In genomic region chr20:63335060-63335459, GRCh38 we compare ENCODE assay signal across 14 cellular contexts. TPM values are rescaled to one million over a fixed set of nuclear protein-coding genes. Genes with fewer than 3 reads are reported as not detected.
DNase-seq lines count a peak whose midpoint lies in the region; ATAC-seq, FAIRE-seq and TF ChIP-seq lines count a peak whose summit lies in the region.
"Not testable (repeated sequence)": the region's sequence is repeated elsewhere in the genome, so short reads cannot be mapped to it uniquely, and the experiment has no call there.
"Had no signal": no experiment of that assay in that cellular context is flagged by ENCODE, and none has a peak within 500 bp of the region (broad histone marks: within the 10 kb centered on the region; RNA-seq: fewer than 3 reads in every experiment).

No MANE protein-coding gene starts in this region.

- not testable (repeated sequence) for TF ChIP-seq RAD21 in IMR-90 (IDR thresholded peaks at IDR 0.05; ENCODE audit: low read length); GM12878 (IDR thresholded peaks at IDR 0.05; ENCODE audit: insufficient read depth, low read depth, low read length); H1 (IDR thresholded peaks at IDR 0.05 in 1 of 2, conservative IDR thresholded peaks at IDR 0.05 in 1 of 2; ENCODE audit: low read depth in 2 of 2, low read length in 2 of 2)

- not testable (repeated sequence) for H3K79me1 ChIP-seq in IMR-90 (ENCODE audit: low read depth in 1 of 2, low read length in 2 of 2); H1 (ENCODE audit: low read depth, low read length); neuronal stem cell (ENCODE audit: low read depth, low read length)

- H3K23me2 ChIP-seq in H1 (ENCODE audit: low read depth, low read length), result not testable (repeated sequence)

- not testable (repeated sequence) for TF ChIP-seq POLR2A in IMR-90 (IDR thresholded peaks at IDR 0.05; ENCODE audit: low read depth, low read length); GM12878 (IDR thresholded peaks at IDR 0.05; ENCODE audit: low read depth, low read length); H1 (IDR thresholded peaks at IDR 0.05; ENCODE audit: control extremely low read depth in 1 of 2, low read depth in 2 of 2, low read length in 2 of 2); testis (IDR thresholded peaks at IDR 0.05)

- not testable (repeated sequence) for H3K4ac ChIP-seq in IMR-90 (ENCODE audit: low read depth, low read length); H1 (replicated peaks; ENCODE audit: insufficient read length, low read depth, low read length); neuronal stem cell (ENCODE audit: low read length)

- FAIRE-seq in GM12878 (lab: Jason Lieb, UNC); H1 (lab: Jason Lieb, UNC): not testable (repeated sequence)

- H4K91ac ChIP-seq in IMR-90 (ENCODE audit: insufficient read depth, low read depth, low read length); H1 (replicated peaks; ENCODE audit: insufficient read length, low read length); neuronal stem cell (ENCODE audit: low read depth, low read length, poor library complexity): not testable (repeated sequence)

- SMC1A ChIA-PET in GM12878 (lab: Charles Lee; ENCODE audit: uncharacterized antibody, unreplicated experiment), result not testable (repeated sequence)

- not testable (repeated sequence) for H3K4me3 ChIP-seq in HEK293 (ENCODE audit: low read depth, low read length); IMR-90 (ENCODE audit: insufficient read depth, low read depth, low read length); GM12878; H1 (ENCODE audit: extremely low read depth in 1 of 4, insufficient read depth in 2 of 4, low read depth in 3 of 4, low read length in 4 of 4); neuronal stem cell (ENCODE audit: low read length in 2 of 2); testis

- not testable (repeated sequence) for H3K9me3 ChIP-seq in HEK293 (ENCODE audit: control insufficient read depth, insufficient read depth, low read depth, low read length); IMR-90 (ENCODE audit: control insufficient read depth, insufficient read depth, low read length); GM12878 (replicated peaks; ENCODE audit: control insufficient read depth, insufficient read depth, low read length); neuronal stem cell (replicated peaks in 1 of 2; ENCODE audit: control insufficient read depth in 2 of 2, insufficient read depth in 1 of 2, low read depth in 1 of 2, low read length in 2 of 2); testis
- peaks cover 10 to 20% of the 10 kb centered on the region in 2 experiments for H3K9me3 ChIP-seq in H1 (ENCODE audit: insufficient read depth in 2 of 2, low read depth in 1 of 2, low read length in 1 of 2)

- POLR2A ChIA-PET in HEK293 (lab: Yijun Ruan, JAX); IMR-90 (lab: Charles Lee; ENCODE audit: unreplicated experiment); GM12878 (lab: Charles Lee); H1 (lab: Charles Lee; ENCODE audit: partially characterized antibody): not testable (repeated sequence)

- H2BK120ac ChIP-seq in IMR-90 (ENCODE audit: low read depth, low read length); H1 (replicated peaks; ENCODE audit: low read depth, low read length); neuronal stem cell (ENCODE audit: low read depth, low read length): not testable (repeated sequence)

- RAD21 ChIA-PET in GM12878 (lab: Charles Lee; ENCODE audit: unreplicated experiment), result not testable (repeated sequence)

- H3K18ac ChIP-seq in IMR-90 (ENCODE audit: low read depth, low read length); H1 (ENCODE audit: extremely low read depth, low read length); neuronal stem cell (ENCODE audit: low read length): not testable (repeated sequence)

- H3K27ac ChIP-seq in HEK293 (ENCODE audit: extremely low read depth, low read depth, low read length); IMR-90 (ENCODE audit: insufficient read depth, low read length); GM12878 (ENCODE audit: control insufficient read depth, insufficient read depth); H1 (ENCODE audit: low read depth, low read length); neuronal stem cell (replicated peaks; ENCODE audit: low read length): not testable (repeated sequence)
- H3K27ac ChIP-seq in testis, result peak overlapping the region; percentile 5 to 24

- not testable (repeated sequence) for H2AK9ac ChIP-seq in IMR-90 (replicated peaks; ENCODE audit: low read depth, low read length, poor library complexity)

- H2BK20ac ChIP-seq in IMR-90 (ENCODE audit: low read depth, low read length); H1 (ENCODE audit: low read length): not testable (repeated sequence)

- dilution Hi-C loops in IMR-90 (cut with HindIII; ENCODE audit: low sequenced_read_pairs, unreplicated experiment), result not testable (repeated sequence)

- TF ChIP-seq CTCF in HEK293 (tag by site-specific recombination; IDR thresholded peaks at IDR 0.05); IMR-90 (conservative IDR thresholded peaks at IDR 0.05; ENCODE audit: low read depth, low read length); GM12878 (IDR thresholded peaks at IDR 0.05 in 2 of 3, conservative IDR thresholded peaks at IDR 0.05 in 1 of 3; ENCODE audit: control insufficient read depth in 2 of 3, extremely low read depth in 1 of 3, insufficient read depth in 1 of 3, low read depth in 3 of 3, low read length in 3 of 3); H1 (IDR thresholded peaks at IDR 0.05; ENCODE audit: control extremely low read depth in 1 of 3, insufficient read depth in 1 of 3, low read depth in 1 of 3, low read length in 3 of 3); testis (IDR thresholded peaks at IDR 0.05): not testable (repeated sequence)

- CTCF ChIA-PET in HEK293 (lab: Yijun Ruan, JAX); IMR-90 (lab: Yijun Ruan, JAX); GM12878 (lab: Yijun Ruan, JAX): not testable (repeated sequence)
- CTCF ChIA-PET in H1 (lab: Charles Lee; ENCODE audit: partially characterized antibody), result interaction anchor here (0.8 to 2.0 kb wide), 8 partner anchors 12 to 149 kb away, joined by 3 to 8 read pairs (median 3); no protein-coding TSS in a partner anchor

- H2AFZ ChIP-seq in IMR-90 (replicated peaks; ENCODE audit: low read length, poor library complexity) (peak overlapping the region; percentile 32), neuronal stem cell (ENCODE audit: low read length) (peak overlapping the region; percentile 51)
- not testable (repeated sequence) for H2AFZ ChIP-seq in GM12878 (ENCODE audit: control insufficient read depth, low read depth, low read length); H1 (ENCODE audit: low read length)

- H3K23ac ChIP-seq in IMR-90 (ENCODE audit: low read depth, low read length); H1 (ENCODE audit: insufficient read length): not testable (repeated sequence)
- peak overlapping the region; percentile 29 for H3K23ac ChIP-seq in neuronal stem cell (ENCODE audit: low read depth, low read length, poor library complexity)

- H2BK5ac ChIP-seq in IMR-90 (ENCODE audit: low read depth, low read length, poor library complexity, severe bottlenecking); H1 (ENCODE audit: low read depth, low read length); neuronal stem cell (ENCODE audit: low read length): not testable (repeated sequence)

- H3K9ac ChIP-seq in IMR-90 (ENCODE audit: low read depth, low read length); GM12878 (ENCODE audit: control insufficient read depth, insufficient read depth, low read length); H1 (replicated peaks in 1 of 4; ENCODE audit: extremely low read depth in 1 of 4, low read depth in 3 of 4, low read length in 3 of 4); neuronal stem cell (ENCODE audit: low read depth, low read length, poor library complexity): not testable (repeated sequence)

- H3K14ac ChIP-seq in IMR-90 (replicated peaks; ENCODE audit: low read depth, low read length); H1 (ENCODE audit: insufficient read length); neuronal stem cell (ENCODE audit: low read length): not testable (repeated sequence)

- 65% methylated on average over 3 of the region's 9 CpGs; no CpG with 5 or more reads in 1 of the 2 experiments for WGBS in IMR-90 (ENCODE audit: extremely low coverage in 2 of 2, insufficient read length in 1 of 2), 2 experiments
- WGBS in GM12878 (ENCODE audit: insufficient coverage, insufficient replicate concordance, low lambda C conversion rate, missing lambda C conversion rate), result 43% methylated on average over 9 of the region's 9 CpGs
- 87% methylated on average over 9 of the region's 9 CpGs; no CpG with 5 or more reads in 1 of the 2 experiments for WGBS in H1 (ENCODE audit: extremely low coverage in 1 of 2, insufficient coverage in 1 of 2, insufficient read length in 1 of 2, insufficient replicate concordance in 2 of 2, low coverage in 1 of 2, low lambda C conversion rate in 2 of 2, missing lambda C conversion rate in 1 of 2), 2 experiments
- WGBS in neuronal stem cell (ENCODE audit: extremely low coverage in 2 of 2, insufficient read length in 2 of 2, insufficient replicate concordance in 1 of 2), 2 donors, result no CpG with 5 or more reads among the region's 9 CpGs
- WGBS in testis, 2 donors, result 73 to 83% methylated on average over 6 to 9 of the region's 9 CpGs

- H3K4me1 ChIP-seq in HEK293 (ENCODE audit: control insufficient read depth, insufficient read depth, low read length); IMR-90 (ENCODE audit: control insufficient read depth, insufficient read depth, low read length); GM12878 (ENCODE audit: control insufficient read depth, insufficient read depth, low read length); H1 (replicated peaks in 1 of 4; ENCODE audit: control insufficient read depth in 3 of 4, insufficient read depth in 4 of 4, low read length in 3 of 4); neuronal stem cell (ENCODE audit: control insufficient read depth in 2 of 2, insufficient read depth in 1 of 2, low read depth in 1 of 2, low read length in 2 of 2); testis: not testable (repeated sequence)

- not testable (repeated sequence) for H3K56ac ChIP-seq in IMR-90 (ENCODE audit: extremely low read depth, insufficient read depth, low read length); H1 (replicated peaks; ENCODE audit: insufficient read length, low read depth, low read length)

- BruUV-seq in IMR-90 (replicated peaks; lab: Mats Ljungman, UMichigan); GM12878 (replicated peaks; lab: Mats Ljungman, UMichigan): not testable (repeated sequence)

- not testable (repeated sequence) for H4K20me1 ChIP-seq in IMR-90 (ENCODE audit: insufficient read depth, low read length); GM12878 (ENCODE audit: control insufficient read depth, insufficient read depth); H1 (replicated peaks in 1 of 2; ENCODE audit: control insufficient read depth in 1 of 2, insufficient read depth in 2 of 2, low read length in 2 of 2)

- H2BK12ac ChIP-seq in H1 (ENCODE audit: low read depth, low read length); neuronal stem cell (ENCODE audit: low read length): not testable (repeated sequence)

- not testable (repeated sequence) for H3K36me3 ChIP-seq in HEK293 (ENCODE audit: control insufficient read depth in 2 of 2, insufficient read depth in 1 of 2, low read length in 2 of 2); IMR-90 (ENCODE audit: control insufficient read depth, insufficient read depth, low read length); GM12878 (ENCODE audit: control insufficient read depth in 2 of 2, insufficient read depth in 2 of 2, low read length in 1 of 2); H1 (ENCODE audit: control insufficient read depth in 2 of 4, insufficient read depth in 4 of 4, low read length in 3 of 4); neuronal stem cell (replicated peaks in 1 of 2; ENCODE audit: control insufficient read depth in 2 of 2, insufficient read depth in 2 of 2, low read length in 2 of 2); testis (ENCODE audit: low read depth, missing control alignments)

- H4K5ac ChIP-seq in IMR-90 (ENCODE audit: low read depth, low read length); H1 (ENCODE audit: insufficient read length, low read depth, low read length): not testable (repeated sequence)

- H3K4me2 ChIP-seq in IMR-90 (ENCODE audit: low read depth, low read length); GM12878 (ENCODE audit: control insufficient read depth, insufficient read depth); H1 (ENCODE audit: insufficient read depth in 1 of 2, low read depth in 2 of 2, low read length in 2 of 2); neuronal stem cell (ENCODE audit: insufficient read depth, low read length, poor library complexity, severe bottlenecking): not testable (repeated sequence)

- not testable (repeated sequence) for H3K79me2 ChIP-seq in GM12878 (ENCODE audit: control insufficient read depth, insufficient read depth, low read length); H1 (ENCODE audit: control insufficient read depth in 1 of 2, insufficient read depth in 2 of 2, low read length in 2 of 2)

- not testable (repeated sequence) for H3K9me1 ChIP-seq in IMR-90 (ENCODE audit: insufficient read depth, low read length)

- in situ Hi-C loops in IMR-90 (cut with MboI; ENCODE audit: low sequenced_read_pairs); GM12878 (cut with MboI): not testable (repeated sequence)

- not testable (repeated sequence) for H4K8ac ChIP-seq in IMR-90 (ENCODE audit: low read depth in 2 of 2, low read length in 2 of 2); neuronal stem cell (ENCODE audit: low read depth, low read length)
- H4K8ac ChIP-seq in H1 (ENCODE audit: extremely low read depth, insufficient read depth, low read length), result peak overlapping the region; percentile 57; the same call in 1 of the 2 replicates

- intact Hi-C loops in IMR-90 (cut with micrococcal nuclease); GM12878 (cut with micrococcal nuclease; ENCODE audit: unreplicated experiment); testis (cut with DNase I; ENCODE audit: low total_unique reads): not testable (repeated sequence)

- DNase-seq in IMR-90; GM12878 (ENCODE audit: low read depth, low spot score); H1 (ENCODE audit: low read depth in 1 of 2, low spot score in 2 of 2); neuronal stem cell (ENCODE audit: low spot score): not testable (repeated sequence)
- peak; percentile 49 for DNase-seq in NCI-H146 (lab: John Stamatoyannopoulos, UW)
- peak; percentile 51 for DNase-seq in testis

- not testable (repeated sequence) for TF ChIP-seq EP300 in GM12878 (IDR thresholded peaks at IDR 0.05; ENCODE audit: borderline replicate concordance in 1 of 2, control insufficient read depth in 1 of 2, low read depth in 2 of 2, low read length in 2 of 2); H1 (IDR thresholded peaks at IDR 0.05; ENCODE audit: borderline replicate concordance in 1 of 2, low read depth in 2 of 2, low read length in 2 of 2)

- not testable (repeated sequence) for ATAC-seq in IMR-90 (ENCODE audit: low read depth); GM12878

- peaks cover 16% of the 10 kb centered on the region for H3K27me3 ChIP-seq in IMR-90 (ENCODE audit: control insufficient read depth, insufficient read depth, low read length)
- H3K27me3 ChIP-seq in GM12878 (replicated peaks in 1 of 2; ENCODE audit: control insufficient read depth in 2 of 2, insufficient read depth in 2 of 2, low read length in 1 of 2); H1 (replicated peaks in 1 of 4; ENCODE audit: control insufficient read depth in 3 of 4, extremely low read depth in 1 of 4, insufficient read depth in 3 of 4, low read length in 3 of 4); neuronal stem cell (ENCODE audit: control insufficient read depth in 3 of 3, insufficient read depth in 3 of 3, low read depth in 1 of 3, low read length in 3 of 3); testis: not testable (repeated sequence)

- not testable (repeated sequence) for H2BK15ac ChIP-seq in IMR-90 (ENCODE audit: low read depth, low read length); H1 (ENCODE audit: low read length); neuronal stem cell (ENCODE audit: low read length)

- H2AK5ac ChIP-seq in IMR-90 (ENCODE audit: low read depth, low read length); neuronal stem cell (ENCODE audit: low read depth, low read length): not testable (repeated sequence)
- H2AK5ac ChIP-seq in H1 (ENCODE audit: low read depth, low read length), result 0 out of 2 replicates have a peak overlapping the region, but pooled peaks have one; percentile 53

RNA-seq across cellular contexts. Expression of gene CHRNA4, which starts 26.1 kb away (rescaled TPM):
- total RNA-seq in IMR-90 (2012; rRNA removed) (not detected in 2 replicates), GM12878 (2014; rRNA removed) (0.06 TPM in 1 of 2 replicates, not detected in the other), GM12878 (2014; rRNA removed; fragmentation: Illumina TruSeq; extraction: Trizol) (not detected in 2 replicates), GM12878 (2021) (0.21 and 0.41 TPM in 2 replicates), testis (1 to 10 TPM; 7.4 to 8.3 TPM)
- polyA plus RNA-seq in IMR-90 (2012; rRNA removed) (not detected in 2 replicates), GM12878 (2011; rRNA removed) (not detected in 2 replicates), GM12878 (2014; fragmentation: Illumina TruSeq; extraction: Trizol) (0.04 TPM in 1 of 2 replicates, not detected in the other), GM12878 (2014; fragmentation: Nextera tagmentation; extraction: Ambion mirVana) (not detected), GM12878 (2014; rRNA removed) (0.04 and 0.06 TPM in 2 replicates), GM12878 (2016; fragmentation: Nextera tagmentation; extraction: Ambion mirVana) (under 1 TPM in 1 of 2 experiments, not detected in 1; 0.13 TPM), H1 (2011; rRNA removed) (4.3 and 5.0 TPM in 2 replicates), testis (ENCODE audit: insufficient read depth, low read depth, low replicate concordance) (3.3 TPM)
- not detected in 2 replicates for polyA plus RNA-seq in IMR-90 (2012; cell fraction: cytosol; rRNA removed)
- polyA plus RNA-seq in IMR-90 (2012; cell fraction: nucleus; rRNA removed; ENCODE audit: low replicate concordance), result not detected in 2 replicates
- total RNA-seq in GM12878 (2013; cell fraction: nucleolus; rRNA removed), result not detected in 2 replicates
- polyA plus RNA-seq in GM12878 (2011; ENCODE audit: low read depth), result not detected
- polyA plus RNA-seq in GM12878 (2011; cell fraction: cytosol; rRNA removed), result not detected in 2 replicates
- not detected in 2 replicates for polyA plus RNA-seq in GM12878 (2011; cell fraction: nucleus; rRNA removed)
- polyA plus RNA-seq in GM12878 (2012), result 0.16 and 0.38 TPM in 2 replicates
- polyA minus RNA-seq in GM12878 (2011; rRNA and poly(A)+ RNA removed), result 2.6 TPM in 1 of 2 replicates, not detected in the other
- polyA minus RNA-seq in GM12878 (2011; cell fraction: cytosol; rRNA and poly(A)+ RNA removed), result not detected in 2 replicates
- not detected in 2 replicates for polyA minus RNA-seq in GM12878 (2011; cell fraction: nucleus; rRNA and poly(A)+ RNA removed)
- 2.7 and 5.7 TPM in 2 replicates for total RNA-seq in H1 (2021; fragmentation: NEBNext Ultra II Directional; extraction: Animal tissue kit (Norgen Biotek cat#: 25700))
- polyA plus RNA-seq in H1 (2011; cell fraction: cytosol; rRNA removed), result 1.8 TPM
- 4.9 TPM for polyA plus RNA-seq in H1 (2011; cell fraction: nucleus; rRNA removed)
- 2.0 to 4.0 TPM (median 2.5 TPM) in 4 replicates for polyA plus RNA-seq in H1 (2012, experiment 1 of 2)
- polyA plus RNA-seq in H1 (2012, experiment 2 of 2), result 1.6 TPM
- 4.1 TPM for polyA plus RNA-seq in H1 (2013, experiment 1 of 2)
- 3.8 TPM for polyA plus RNA-seq in H1 (2013, experiment 2 of 2)
- 5.6 and 11.1 TPM in 2 replicates for polyA minus RNA-seq in H1 (2011; rRNA and poly(A)+ RNA removed)
- polyA minus RNA-seq in H1 (2011; cell fraction: cytosol; rRNA and poly(A)+ RNA removed), result 8.4 TPM
- 4.4 TPM for polyA minus RNA-seq in H1 (2011; cell fraction: nucleus; rRNA and poly(A)+ RNA removed)
- 0.29 TPM for polyA plus RNA-seq in neuronal stem cell (2013, experiment 1 of 2)
- polyA plus RNA-seq in neuronal stem cell (2013, experiment 2 of 2), result 0.19 TPM
- total RNA-seq: Calu3; CD4-positive, alpha-beta memory T cell; Daoy had no signal
- polyA plus RNA-seq: BJ; CD4-positive, alpha-beta memory T cell had no signal

RNA-seq across cellular contexts. Expression of gene COL20A1, which starts 42.1 kb away (rescaled TPM):
- total RNA-seq in IMR-90 (2012; rRNA removed) (not detected in 2 replicates), GM12878 (2014; rRNA removed) (not detected in 2 replicates), GM12878 (2014; rRNA removed; fragmentation: Illumina TruSeq; extraction: Trizol) (not detected in 2 replicates), GM12878 (2021) (not detected in 2 replicates), testis (10 to 100 TPM; 14.4 to 17.1 TPM)
- polyA plus RNA-seq in IMR-90 (2012; rRNA removed) (not detected in 2 replicates), GM12878 (2011; rRNA removed) (not detected in 2 replicates), GM12878 (2014; fragmentation: Illumina TruSeq; extraction: Trizol) (not detected in 2 replicates), GM12878 (2014; fragmentation: Nextera tagmentation; extraction: Ambion mirVana) (not detected), GM12878 (2014; rRNA removed) (not detected in 2 replicates), GM12878 (2016; fragmentation: Nextera tagmentation; extraction: Ambion mirVana) (not detected), H1 (2011; rRNA removed) (0.21 and 0.61 TPM in 2 replicates), testis (ENCODE audit: insufficient read depth, low read depth, low replicate concordance) (17.2 TPM)
- not detected in 2 replicates for polyA plus RNA-seq in IMR-90 (2012; cell fraction: cytosol; rRNA removed)
- polyA plus RNA-seq in IMR-90 (2012; cell fraction: nucleus; rRNA removed; ENCODE audit: low replicate concordance), result 0.07 and 0.10 TPM in 2 replicates
- total RNA-seq in GM12878 (2013; cell fraction: nucleolus; rRNA removed), result not detected in 2 replicates
- not detected for polyA plus RNA-seq in GM12878 (2011; ENCODE audit: low read depth)
- not detected in 2 replicates for polyA plus RNA-seq in GM12878 (2011; cell fraction: cytosol; rRNA removed)
- polyA plus RNA-seq in GM12878 (2011; cell fraction: nucleus; rRNA removed), result 0.10 and 0.18 TPM in 2 replicates
- not detected in 2 replicates for polyA plus RNA-seq in GM12878 (2012)
- not detected in 2 replicates for polyA minus RNA-seq in GM12878 (2011; rRNA and poly(A)+ RNA removed)
- polyA minus RNA-seq in GM12878 (2011; cell fraction: cytosol; rRNA and poly(A)+ RNA removed), result not detected in 2 replicates
- polyA minus RNA-seq in GM12878 (2011; cell fraction: nucleus; rRNA and poly(A)+ RNA removed), result not detected in 2 replicates
- total RNA-seq in H1 (2021; fragmentation: NEBNext Ultra II Directional; extraction: Animal tissue kit (Norgen Biotek cat#: 25700)), result 0.17 and 0.19 TPM in 2 replicates
- polyA plus RNA-seq in H1 (2011; cell fraction: cytosol; rRNA removed), result 0.41 TPM
- polyA plus RNA-seq in H1 (2011; cell fraction: nucleus; rRNA removed), result 5.9 TPM
- polyA plus RNA-seq in H1 (2012, experiment 1 of 2), result 0.08 to 1.0 TPM (median 0.66 TPM) in 4 replicates
- 0.07 TPM for polyA plus RNA-seq in H1 (2012, experiment 2 of 2)
- polyA plus RNA-seq in H1 (2013, experiment 1 of 2), result 0.06 TPM
- polyA plus RNA-seq in H1 (2013, experiment 2 of 2), result 0.06 TPM
- polyA minus RNA-seq in H1 (2011; rRNA and poly(A)+ RNA removed), result 0.07 and 0.09 TPM in 2 replicates
- polyA minus RNA-seq in H1 (2011; cell fraction: cytosol; rRNA and poly(A)+ RNA removed), result 0.37 TPM
- polyA minus RNA-seq in H1 (2011; cell fraction: nucleus; rRNA and poly(A)+ RNA removed), result 1.9 TPM
- 0.13 TPM for polyA plus RNA-seq in neuronal stem cell (2013, experiment 1 of 2)
- polyA plus RNA-seq in neuronal stem cell (2013, experiment 2 of 2), result 0.08 TPM
- total RNA-seq: A172, A673, Calu3, G401 had no signal
- polyA plus RNA-seq: BJ; CD4-positive, alpha-beta memory T cell had no signal

Comparison
In these comparisons a context has a peak if more than half of its experiments do, and no peak if none do; other contexts are left out.
1. RNA of gene COL20A1, which starts 42.1 kb away (total RNA-seq): 14.4 to 17.1 TPM in testis; 0.17 to 0.19 TPM in H1, not detected in IMR-90 and not detected in GM12878; every median in the first group is over 10 times any median in the second.